16 cellular contexts compared by ENCODE assay signal in the genomic region with DNA sequence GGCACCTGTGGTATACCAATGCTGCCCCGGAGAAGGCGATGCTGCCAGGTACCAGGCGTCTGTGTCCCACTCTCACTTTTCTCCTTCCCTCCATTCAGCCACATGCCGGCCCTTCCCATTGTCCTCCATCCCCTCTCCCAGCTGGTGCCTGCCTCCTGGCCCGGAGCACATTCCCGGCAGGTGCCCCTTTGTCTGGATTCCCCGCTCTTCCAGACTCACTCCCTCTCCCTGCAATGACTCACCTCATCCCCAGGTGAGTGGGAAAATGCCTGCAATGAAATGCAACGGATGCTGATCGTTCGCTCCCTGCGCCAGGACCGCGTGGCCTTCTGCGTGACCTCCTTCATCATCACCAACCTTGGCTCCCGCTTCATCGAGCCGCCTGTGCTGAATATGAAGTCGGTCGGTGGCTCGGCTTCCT.
"Had no signal": no experiment of that assay in that cellular context is flagged by ENCODE, and none has a peak within 500 bp of the region (broad histone marks: within the 10 kb centered on the region; RNA-seq: fewer than 3 reads in every experiment).

No MANE protein-coding gene starts in this region.

- H3K4me3 ChIP-seq: left ventricle myocardium inferior, ovary, suprapubic skin, upper lobe of left lung had no signal

- H3K36me3 ChIP-seq: brain microvascular endothelial cell, left ventricle myocardium inferior, ovary, suprapubic skin, upper lobe of left lung had no signal

- DNase-seq: activated CD4-positive, alpha-beta T cell treated with anti-CD3 and anti-CD28 coated beads, Interleukin-2, amount 50 U/mL, for 4 hours; activated CD4-positive, CD25-positive, alpha-beta regulatory T cell; activated effector memory CD4-positive, alpha-beta T cell treated with Interleukin-2 at 50 U/mL for 16 hours; activated T-cell treated with anti-CD3 and anti-CD28 coated beads, Interleukin-2, amount 50 U/mL, for 1 hour; amygdala; brain microvascular endothelial cell; cerebellar nuclear complex; dermis blood vessel endothelial cell; glutamatergic neuron; left ventricle myocardium inferior; stimulated activated CD4-positive, alpha-beta T cell treated with anti-CD3 and anti-CD28 coated beads, Interleukin-12 subunit alpha, Interleukin-12 subunit beta, amount 100 ng/mL, for 4 hours; stimulated activated CD4-positive, alpha-beta T cell treated with anti-CD3 and anti-CD28 coated beads, Interleukin-2, amount 100 ng/mL, for 48 hours; stimulated activated naive CD8-positive, alpha-beta T cell treated with anti-CD3 and anti-CD28 coated beads, Interleukin-15, Interleukin-2, amounts not matched to agents 100 U/mL and 50 U/mL, for 24 hours had no signal

- H3K27me3 ChIP-seq: brain microvascular endothelial cell, ovary, upper lobe of left lung had no signal

- H3K9me3 ChIP-seq: left ventricle myocardium inferior, ovary, suprapubic skin, upper lobe of left lung had no signal

- H3K27ac ChIP-seq: brain microvascular endothelial cell, left ventricle myocardium inferior, ovary, suprapubic skin, upper lobe of left lung had no signal

- H3K4me1 ChIP-seq: left ventricle myocardium inferior, upper lobe of left lung had no signal

- ATAC-seq: stimulated activated naive CD8-positive, alpha-beta T cell treated with anti-CD3 and anti-CD28 coated beads, Interleukin-15, Interleukin-2, amounts not matched to agents 100 U/mL and 50 U/mL, for 24 hours had no signal
